Comparison of ENCODE assay signal across 20 cellular contexts in the genomic region with DNA sequence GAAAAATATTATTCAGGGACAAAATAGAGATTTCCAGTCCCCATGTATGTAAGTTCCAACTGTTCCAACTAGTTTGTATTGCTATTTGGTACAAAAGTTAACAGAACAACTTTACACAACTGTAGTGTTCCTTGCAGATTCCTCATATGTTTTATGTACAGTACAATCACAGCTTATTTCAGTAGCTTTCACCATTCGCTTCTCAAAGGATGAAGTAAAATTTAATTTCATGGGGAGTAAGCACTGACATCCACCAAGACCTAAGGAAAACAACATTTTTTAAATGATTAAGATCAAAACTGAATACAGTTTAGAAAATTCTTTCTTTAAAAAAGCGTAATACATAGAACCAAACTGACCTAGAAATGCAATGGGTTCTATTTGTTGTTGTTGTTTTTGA.
"Had no signal": no experiment of that assay in that cellular context is flagged by ENCODE, and none has a peak within 500 bp of the region (broad histone marks: within the 10 kb centered on the region; RNA-seq: fewer than 3 reads in every experiment).

No MANE protein-coding gene starts in this region.

- ATAC-seq: activated CD4-positive, alpha-beta T cell treated with anti-CD3 and anti-CD28 coated beads for 36 hours; activated naive CD4-positive, alpha-beta T cell treated with anti-CD3 and anti-CD28 coated beads, Interleukin-2, amount 50 U/mL, for 72 hours had no signal

- H3K4me3 Mint-ChIP-seq: activated CD4-positive, alpha-beta memory T cell treated with anti-CD3 and anti-CD28 coated beads, Interleukin-2, amount 10 ng/mL, durations not matched to agents 7 days and 5 days; activated CD4-positive, alpha-beta T cell treated with anti-CD3 and anti-CD28 coated beads for 36 hours had no signal

- H3K4me3 ChIP-seq: cardiac muscle cell had no signal

- DNase-seq: activated CD4-positive, alpha-beta memory T cell treated with anti-CD3 and anti-CD28 coated beads, Interleukin-2, amount 10 ng/mL, durations not matched to agents 7 days and 5 days; activated CD4-positive, alpha-beta T cell treated with anti-CD3 and anti-CD28 coated beads for 36 hours; activated CD4-positive, alpha-beta T cell treated with anti-CD3 and anti-CD28 coated beads, Interleukin-2, amount 50 U/mL, for 1 hour; activated T-cell treated with anti-CD3 and anti-CD28 coated beads, Interleukin-2, amount 50 U/mL, for 1 hour; brain microvascular endothelial cell; Karpas-422; MM.1S; NCI-H1105 treated with DMSO at 0.1 percent for 48 hours; NCI-H1436 treated with DMSO at 0.1 percent for 48 hours; NCI-H187; NCI-H2081; NCI-H510A treated with DMSO at 0.1 percent for 48 hours; NCI-H69; SHP77 treated with DMSO at 0.1 percent for 48 hours; T-helper 2 cell; T1000 had no signal

- H3K27me3 ChIP-seq: brain microvascular endothelial cell, cardiac muscle cell had no signal

- FAIRE-seq: RCC 7860 had no signal

- H3K9me3 Mint-ChIP-seq: activated CD4-positive, alpha-beta memory T cell treated with anti-CD3 and anti-CD28 coated beads, Interleukin-2, amount 10 ng/mL, durations not matched to agents 7 days and 5 days; activated naive CD4-positive, alpha-beta T cell treated with anti-CD3 and anti-CD28 coated beads, Interleukin-2, amount 50 U/mL, for 72 hours had no signal

- H3K27ac Mint-ChIP-seq: activated CD4-positive, alpha-beta memory T cell treated with anti-CD3 and anti-CD28 coated beads, Interleukin-2, amount 10 ng/mL, durations not matched to agents 7 days and 5 days had no signal

- H3K27ac ChIP-seq: brain microvascular endothelial cell, VCaP had no signal

- H3K27me3 Mint-ChIP-seq: activated CD4-positive, alpha-beta memory T cell treated with anti-CD3 and anti-CD28 coated beads, Interleukin-2, amount 10 ng/mL, durations not matched to agents 7 days and 5 days; activated CD4-positive, alpha-beta T cell treated with anti-CD3 and anti-CD28 coated beads for 36 hours had no signal
